4 cellular contexts compared by ENCODE assay signal in the genomic region with DNA sequence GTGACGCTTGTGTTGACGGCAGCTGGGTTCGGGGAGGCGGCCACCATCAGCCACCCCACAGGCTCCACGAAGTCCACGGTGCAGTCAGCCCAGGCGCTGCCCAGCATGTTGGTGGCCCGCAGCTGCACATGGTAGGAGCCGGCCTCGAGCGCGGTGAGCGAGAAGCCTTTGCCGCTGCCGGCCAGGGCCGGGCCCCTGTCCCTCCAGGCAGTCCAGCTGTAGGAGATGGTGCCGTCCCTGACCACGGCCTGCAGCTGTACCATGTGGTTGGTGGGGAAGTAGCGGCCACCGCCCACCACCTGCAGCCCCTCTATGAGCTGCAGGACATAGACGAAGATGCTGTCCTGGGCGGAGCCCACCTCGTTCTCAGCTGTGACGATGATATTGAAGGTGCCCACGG. TPM values are rescaled to one million over a fixed set of nuclear protein-coding genes. Genes with fewer than 3 reads are reported as not detected.
"Had no signal": no experiment of that assay in that cellular context is flagged by ENCODE, and none has a peak within 500 bp of the region (broad histone marks: within the 10 kb centered on the region; RNA-seq: fewer than 3 reads in every experiment).

No MANE protein-coding gene starts in this region.

RNA-seq across cellular contexts. Expression of gene NPIPA8, which starts 50.0 kb away (rescaled TPM):
- total RNA-seq: HT-29, NCI-H460, PC-9, RPMI7951 had no signal
